Comparison of ENCODE assay signal across 15 cellular contexts in genomic region chr1:24045766-24046165, GRCh38.
DNase-seq lines count a peak whose midpoint lies in the region; ATAC-seq and TF ChIP-seq lines count a peak whose summit lies in the region.
"Had no signal": no experiment of that assay in that cellular context is flagged by ENCODE, and none has a peak within 500 bp of the region (broad histone marks: within the 10 kb centered on the region; RNA-seq: fewer than 3 reads in every experiment).

No MANE protein-coding gene starts in this region.

- ATAC-seq in left ventricle myocardium superior (peak; percentile 23), HG03469 (IDR thresholded peaks at IDR 0.05; ENCODE audit: unreplicated experiment) (no peak), HG03139 (IDR thresholded peaks at IDR 0.05; ENCODE audit: unreplicated experiment) (no peak)
- ATAC-seq: activated CD4-positive, CD25-positive, alpha-beta regulatory T cell treated with anti-CD3 and anti-CD28 coated beads, Interleukin-2, amount 50 U/mL, for 24 hours had no signal

- peaks cover 5% of the 10 kb centered on the region for H4K20me1 ChIP-seq in smooth muscle cell (ENCODE audit: low read depth)

- H3K27me3 Mint-ChIP-seq in CD4-positive, alpha-beta memory T cell = peaks cover 2 to 3% of the 10 kb centered on the region in 2 donors
- H3K27me3 Mint-ChIP-seq: activated naive CD4-positive, alpha-beta T cell treated with anti-CD3 and anti-CD28 coated beads, Interleukin-2, amount 50 U/mL, for 24 hours; stimulated activated naive B cell treated with anti-CD40 and anti-IgM and Interleukin-4, amounts not matched to agents 10 μg/mL and 1 μg/mL and 100 μg/mL, for 72 hours had no signal

- H3K4me1 Mint-ChIP-seq in CD4-positive, alpha-beta memory T cell = no peaks in the 10 kb centered on the region
- H3K4me1 Mint-ChIP-seq: activated naive CD4-positive, alpha-beta T cell treated with anti-CD3 and anti-CD28 coated beads, Interleukin-2, amount 50 U/mL, for 24 hours; CD4-positive, CD25-positive, alpha-beta regulatory T cell had no signal

- peaks cover 12% of the 10 kb centered on the region for H3F3A ChIP-seq in smooth muscle cell (ENCODE audit: low read depth)

- H3K79me2 ChIP-seq in smooth muscle cell (ENCODE audit: low read depth) = no peaks in the 10 kb centered on the region

- H3K9ac ChIP-seq in smooth muscle cell (ENCODE audit: low read depth) = no peak overlapping the region

- intact Hi-C loops in left ventricle myocardium superior (cut with micrococcal nuclease) = no loop called here
- intact Hi-C loops in CD4-positive, alpha-beta memory T cell (cut with micrococcal nuclease) = no loop called here

- H3K36me3 ChIP-seq in HEK293 (ENCODE audit: control insufficient read depth in 2 of 2, insufficient read depth in 1 of 2, low read length in 2 of 2) = no peaks in the 10 kb centered on the region
- no peaks in the 10 kb centered on the region for H3K36me3 ChIP-seq in WERI-Rb-1
- no peaks in the 10 kb centered on the region for H3K36me3 ChIP-seq in smooth muscle cell (ENCODE audit: low read depth)
- H3K36me3 ChIP-seq in CD4-positive, alpha-beta memory T cell (ENCODE audit: insufficient read depth, low read length) = no peaks in the 10 kb centered on the region

- H2AFZ ChIP-seq in smooth muscle cell (ENCODE audit: low read depth) = no peak overlapping the region

- no peaks in the 10 kb centered on the region for H3K36me3 Mint-ChIP-seq in CD4-positive, alpha-beta memory T cell
- H3K36me3 Mint-ChIP-seq: activated naive CD4-positive, alpha-beta T cell treated with anti-CD3 and anti-CD28 coated beads, Interleukin-2, amount 50 U/mL, for 24 hours; CD4-positive, CD25-positive, alpha-beta regulatory T cell; stimulated activated naive B cell treated with anti-CD40 and anti-IgM and Interleukin-4, amounts not matched to agents 10 μg/mL and 1 μg/mL and 100 μg/mL, for 72 hours had no signal

- H3K9me3 Mint-ChIP-seq in CD4-positive, alpha-beta memory T cell = no peaks in the 10 kb centered on the region
- H3K9me3 Mint-ChIP-seq: activated naive CD4-positive, alpha-beta T cell treated with anti-CD3 and anti-CD28 coated beads, Interleukin-2, amount 50 U/mL, for 24 hours; CD4-positive, CD25-positive, alpha-beta regulatory T cell; stimulated activated naive B cell treated with anti-CD40 and anti-IgM and Interleukin-4, amounts not matched to agents 10 μg/mL and 1 μg/mL and 100 μg/mL, for 72 hours had no signal

- DNase-seq in WERI-Rb-1 (no peak), left ventricle myocardium superior (no peak), smooth muscle cell (lab: John Stamatoyannopoulos, UW; ENCODE audit: unreplicated experiment) (no peak), nucleus accumbens (lab: John Stamatoyannopoulos, UW) (no peak)
- DNase-seq in CD4-positive, alpha-beta memory T cell = no peak
- DNase-seq: CD4-positive, CD25-positive, alpha-beta regulatory T cell; Kasumi-1; midbrain; stimulated activated CD4-positive, alpha-beta T cell treated with anti-CD3 and anti-CD28 coated beads, Interleukin-4, amount 100 ng/mL, for 24 hours; stimulated activated naive B cell treated with anti-CD40 and anti-IgM and Interleukin-4, amounts not matched to agents 10 μg/mL and 1 μg/mL and 100 μg/mL, for 72 hours had no signal

- POLR2A ChIA-PET in HEK293 (lab: Yijun Ruan, JAX) = interaction anchor here (0.5 to 1.2 kb wide), 4 partner anchors 65 to 105 kb away, joined by 4 to 5 read pairs (median 4); partner anchors contain the start of genes PNRC2 and SRSF10
- POLR2A ChIA-PET in CD4-positive, alpha-beta memory T cell (lab: Charles Lee; ENCODE audit: partially characterized antibody) = no interaction called here

- peaks cover 30% of the 10 kb centered on the region for H3K4me1 ChIP-seq in HEK293 (ENCODE audit: control insufficient read depth, insufficient read depth, low read length)
- no peaks in the 10 kb centered on the region for H3K4me1 ChIP-seq in smooth muscle cell (ENCODE audit: low read depth)
- H3K4me1 ChIP-seq in CD4-positive, alpha-beta memory T cell (ENCODE audit: insufficient read depth, low read length) = no peaks in the 10 kb centered on the region

- CTCF ChIA-PET in HEK293 (lab: Yijun Ruan, JAX) = interaction anchor here (0.6 to 1.9 kb wide), 3 partner anchors 18 to 235 kb away, joined by 3 to 5 read pairs (median 4); no protein-coding TSS in a partner anchor
- CTCF ChIA-PET in CD4-positive, alpha-beta memory T cell (lab: Charles Lee; ENCODE audit: partially characterized antibody) = no interaction called here

- no peak overlapping the region for H3K4me3 Mint-ChIP-seq in CD4-positive, alpha-beta memory T cell
- H3K4me3 Mint-ChIP-seq: activated naive CD4-positive, alpha-beta T cell treated with anti-CD3 and anti-CD28 coated beads, Interleukin-2, amount 50 U/mL, for 24 hours; CD4-positive, CD25-positive, alpha-beta regulatory T cell; stimulated activated naive B cell treated with anti-CD40 and anti-IgM and Interleukin-4, amounts not matched to agents 10 μg/mL and 1 μg/mL and 100 μg/mL, for 72 hours had no signal

- 27% methylated on average over 2 of the region's 2 CpGs for WGBS in smooth muscle cell (ENCODE audit: low lambda C conversion rate)

- H3K4me2 ChIP-seq in smooth muscle cell = peak overlapping the region; percentile 36

- H3K4me3 ChIP-seq in HEK293 (ENCODE audit: low read depth, low read length) (no peak overlapping the region), WERI-Rb-1 (ENCODE audit: low read depth, low read length) (no peak overlapping the region), smooth muscle cell (no peak overlapping the region)
- H3K4me3 ChIP-seq in CD4-positive, alpha-beta memory T cell (ENCODE audit: low read length in 2 of 2) = no peak overlapping the region

- no peaks in the 10 kb centered on the region for H3K27me3 ChIP-seq in WERI-Rb-1 (ENCODE audit: insufficient read depth, low read depth, severe bottlenecking)
- no peaks in the 10 kb centered on the region for H3K27me3 ChIP-seq in smooth muscle cell (ENCODE audit: low read depth)
- no peaks in the 10 kb centered on the region for H3K27me3 ChIP-seq in CD4-positive, alpha-beta memory T cell (ENCODE audit: insufficient read depth, low read length)

- TF ChIP-seq CTCF in HEK293 (tag by site-specific recombination; IDR thresholded peaks at IDR 0.05) (no peak), WERI-Rb-1 (IDR thresholded peaks at IDR 0.05; ENCODE audit: low read depth, low read length) (no peak), smooth muscle cell (IDR thresholded peaks at IDR 0.05; ENCODE audit: borderline replicate concordance, insufficient read depth, poor library complexity, severe bottlenecking) (no peak)

- H3K27ac Mint-ChIP-seq in CD4-positive, alpha-beta memory T cell = no peak overlapping the region
- H3K27ac Mint-ChIP-seq: activated naive CD4-positive, alpha-beta T cell treated with anti-CD3 and anti-CD28 coated beads, Interleukin-2, amount 50 U/mL, for 24 hours; CD4-positive, CD25-positive, alpha-beta regulatory T cell; stimulated activated naive B cell treated with anti-CD40 and anti-IgM and Interleukin-4, amounts not matched to agents 10 μg/mL and 1 μg/mL and 100 μg/mL, for 72 hours had no signal

- peak overlapping the region; percentile 76 for H3K27ac ChIP-seq in HEK293 (ENCODE audit: extremely low read depth, low read depth, low read length)
- H3K27ac ChIP-seq in WERI-Rb-1 = peak overlapping the region; percentile 14; the same call in 1 of the 2 replicates
- H3K27ac ChIP-seq in smooth muscle cell (ENCODE audit: low read depth) = peak overlapping the region; percentile 71
- H3K27ac ChIP-seq in CD4-positive, alpha-beta memory T cell (ENCODE audit: low read depth, low read length) = no peak overlapping the region

- H3K9me3 ChIP-seq in HEK293 (ENCODE audit: control insufficient read depth, insufficient read depth, low read depth, low read length) = no peaks in the 10 kb centered on the region
- H3K9me3 ChIP-seq in WERI-Rb-1 (ENCODE audit: severe bottlenecking) = no peaks in the 10 kb centered on the region
- no peaks in the 10 kb centered on the region for H3K9me3 ChIP-seq in smooth muscle cell (replicated peaks; ENCODE audit: low read depth)
- H3K9me3 ChIP-seq in CD4-positive, alpha-beta memory T cell (ENCODE audit: control insufficient read depth in 1 of 2, low read length in 2 of 2) = no peaks in the 10 kb centered on the region

TF ChIP-seq in HEK293, 187 proteins besides CTCF, POLR2A, EP300 and RAD21:
- TF ChIP-seq WT1 (tag by site-specific recombination; IDR thresholded peaks at IDR 0.05) (peak; percentile 82), ZSCAN16 (tag by site-specific recombination; IDR thresholded peaks at IDR 0.05) (no peak), OSR2 (tag by site-specific recombination; IDR thresholded peaks at IDR 0.05) (peak; percentile 77), SALL2 (tag by site-specific recombination; IDR thresholded peaks at IDR 0.05; ENCODE audit: borderline replicate concordance) (no peak)
